25 cellular contexts compared by ENCODE assay signal in genomic region chr16:16940351-16940750, GRCh38.
"Had no signal": no experiment of that assay in that cellular context is flagged by ENCODE, and none has a peak within 500 bp of the region (broad histone marks: within the 10 kb centered on the region; RNA-seq: fewer than 3 reads in every experiment).

No MANE protein-coding gene starts in this region.

- H3K4me1 ChIP-seq: body of pancreas, lower lobe of right lung, pancreas, psoas muscle, stomach, tibial artery, upper lobe of right lung had no signal

- FAIRE-seq: colon, frontal cortex, pancreas had no signal

- H3K4me3 ChIP-seq: body of pancreas, lower lobe of right lung, mucosa of descending colon, pancreas, psoas muscle, smooth muscle cell, stomach, tibial artery, upper lobe of right lung had no signal

- H3K9me3 Mint-ChIP-seq: activated naive CD4-positive, alpha-beta T cell treated with anti-CD3 and anti-CD28 coated beads, Interleukin-2, amount 50 U/mL, for 72 hours; activated T-cell treated with anti-CD3 and anti-CD28 coated beads, Interleukin-2, amount 50 U/mL, for 72 hours; natural killer cell treated with Interleukin-12 subunit alpha and Interleukin-12 subunit beta and Interleukin-15 and Interleukin-18, amount 100 ng/mL, for 72 hours; stimulated activated memory B cell treated with anti-CD40 and anti-IgM and Interleukin-4, amounts not matched to agents 10 μg/mL and 1 μg/mL and 100 μg/mL, for 72 hours had no signal

- H3K4me2 ChIP-seq: smooth muscle cell had no signal

- H3K27ac ChIP-seq: body of pancreas, lower lobe of right lung, neutrophil, pancreas, psoas muscle, stomach, tibial artery, upper lobe of right lung had no signal

- H3K4me3 Mint-ChIP-seq: activated T-cell treated with anti-CD3 and anti-CD28 coated beads, Interleukin-2, amount 50 U/mL, for 72 hours; natural killer cell treated with Interleukin-12 subunit alpha and Interleukin-12 subunit beta and Interleukin-15 and Interleukin-18, amount 100 ng/mL, for 72 hours; stimulated activated memory B cell treated with anti-CD40 and anti-IgM and Interleukin-4, amounts not matched to agents 10 μg/mL and 1 μg/mL and 100 μg/mL, for 72 hours had no signal

- H3K9me3 ChIP-seq: body of pancreas, lower lobe of right lung, mucosa of descending colon, neutrophil, pancreas, psoas muscle, stomach, tibial artery, upper lobe of right lung had no signal

- ATAC-seq: activated naive CD4-positive, alpha-beta T cell treated with anti-CD3 and anti-CD28 coated beads, Interleukin-2, amount 50 U/mL, for 72 hours; activated T-cell treated with anti-CD3 and anti-CD28 coated beads, Interleukin-2, amount 50 U/mL, for 72 hours; body of pancreas; lower lobe of right lung; mucosa of descending colon; natural killer cell treated with Interleukin-12 subunit alpha and Interleukin-12 subunit beta and Interleukin-15 and Interleukin-18, amount 100 ng/mL, for 72 hours; pancreas; psoas muscle; stimulated activated memory B cell treated with anti-CD40 and anti-IgM and Interleukin-4, amounts not matched to agents 10 μg/mL and 1 μg/mL and 100 μg/mL, for 72 hours; upper lobe of right lung had no signal

- H3K27me3 ChIP-seq: body of pancreas, tibial artery, upper lobe of right lung had no signal

- DNase-seq: activated CD4-positive, alpha-beta T cell treated with anti-CD3 and anti-CD28 coated beads for 4 hours; activated CD4-positive, alpha-beta T cell treated with anti-CD3 and anti-CD28 coated beads, Interleukin-2, amount 50 U/mL, for 4 hours; activated naive CD4-positive, alpha-beta T cell; activated T-cell treated with anti-CD3 and anti-CD28 coated beads for 4 hours; activated T-cell treated with anti-CD3 and anti-CD28 coated beads, Interleukin-2, amount 50 U/mL, for 72 hours; aorta; body of pancreas; effector CD8-positive, alpha-beta T cell; lower lobe of right lung; mucosa of descending colon; pancreas; psoas muscle; stimulated activated CD4-positive, alpha-beta T cell treated with anti-CD3 and anti-CD28 coated beads, Interleukin-1b, Interleukin-23, amount 100 ng/mL, for 48 hours; stimulated activated CD4-positive, alpha-beta T cell treated with anti-CD3 and anti-CD28 coated beads, Interleukin-4, amount 100 ng/mL, for 4 hours; stimulated activated CD8-positive, alpha-beta memory T cell treated with anti-CD3 and anti-CD28 coated beads, Interleukin-4, amount 100 ng/mL, for 48 hours; stomach; tibial artery; upper lobe of right lung had no signal

- H3K36me3 Mint-ChIP-seq: activated naive CD4-positive, alpha-beta T cell treated with anti-CD3 and anti-CD28 coated beads, Interleukin-2, amount 50 U/mL, for 72 hours; natural killer cell treated with Interleukin-12 subunit alpha and Interleukin-12 subunit beta and Interleukin-15 and Interleukin-18, amount 100 ng/mL, for 72 hours; stimulated activated memory B cell treated with anti-CD40 and anti-IgM and Interleukin-4, amounts not matched to agents 10 μg/mL and 1 μg/mL and 100 μg/mL, for 72 hours had no signal

- H3K27ac Mint-ChIP-seq: activated naive CD4-positive, alpha-beta T cell treated with anti-CD3 and anti-CD28 coated beads, Interleukin-2, amount 50 U/mL, for 72 hours; activated T-cell treated with anti-CD3 and anti-CD28 coated beads, Interleukin-2, amount 50 U/mL, for 72 hours; natural killer cell treated with Interleukin-12 subunit alpha and Interleukin-12 subunit beta and Interleukin-15 and Interleukin-18, amount 100 ng/mL, for 72 hours; stimulated activated memory B cell treated with anti-CD40 and anti-IgM and Interleukin-4, amounts not matched to agents 10 μg/mL and 1 μg/mL and 100 μg/mL, for 72 hours had no signal

- H3K36me3 ChIP-seq: lower lobe of right lung, neutrophil, pancreas, stomach, tibial artery, upper lobe of right lung had no signal
